7 cellular contexts compared by ENCODE assay signal in the genomic region with DNA sequence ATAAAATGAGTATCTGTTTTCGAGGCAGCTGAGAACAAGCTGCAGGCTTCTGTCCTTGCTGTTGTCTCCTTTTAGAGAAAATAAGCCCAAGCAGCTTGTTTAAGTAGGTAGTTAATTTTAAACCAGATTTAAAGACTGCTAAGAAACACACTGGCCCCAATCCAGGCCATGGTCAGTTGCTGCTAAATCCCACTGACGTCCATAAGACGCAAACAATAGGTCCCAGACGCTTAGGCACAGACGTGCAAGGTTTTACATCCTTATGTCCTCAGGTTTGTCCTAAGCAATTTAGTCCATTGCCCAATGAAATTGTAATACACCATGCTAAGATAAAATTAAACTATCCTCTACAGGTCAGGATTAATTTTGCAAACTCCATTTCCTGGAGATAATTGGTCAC.
"Had no signal": no experiment of that assay in that cellular context is flagged by ENCODE, and none has a peak within 500 bp of the region (broad histone marks: within the 10 kb centered on the region; RNA-seq: fewer than 3 reads in every experiment).

No MANE protein-coding gene starts in this region.

- H3K9me3 Mint-ChIP-seq: HFFc6 had no signal

- H3K27ac ChIP-seq: GM23248 had no signal

- H3K4me1 ChIP-seq: HAP-1 had no signal

- H3K27ac Mint-ChIP-seq: HFFc6 had no signal

- H3K9me3 ChIP-seq: HAP-1 had no signal

- H3K4me3 Mint-ChIP-seq: HFFc6 had no signal

- H3K4me3 ChIP-seq: GM23248, HAP-1, K562 had no signal

- H3K36me3 ChIP-seq: HAP-1 had no signal

- DNase-seq: GM23248, GOT3, H7, HFFc6, IMR-90 had no signal

- H3K9ac ChIP-seq: GM23248 had no signal
